ENCODE assay signal across 8 cellular contexts in genomic region chr11:8964324-8965320, GRCh38. TPM values are rescaled to one million over a fixed set of nuclear protein-coding genes. Genes with fewer than 3 reads are reported as not detected.
DNase-seq lines count a peak whose midpoint lies in the region; ATAC-seq and TF ChIP-seq lines count a peak whose summit lies in the region.

Gene TMEM9B, minus strand, starts transcription at chr11:8964442. Its CDS starts 129 bp downstream, at chr11:8964313.

- H4K20me1 ChIP-seq in H9 (ENCODE audit: control insufficient read depth, insufficient read depth, insufficient read length) = no peaks in the 10 kb centered on the region

- no CpG with 5 or more reads among the region's 67 CpGs for WGBS in H9 (ENCODE audit: extremely low coverage, insufficient read length, low lambda C conversion rate)

- H3K23me2 ChIP-seq in H9 (ENCODE audit: insufficient read length, low read depth, low read length, poor library complexity, severe bottlenecking) = peaks cover 7% of the 10 kb centered on the region

- H2BK15ac ChIP-seq in H9 (ENCODE audit: low read depth, low read length) = no peak within 1 kb of the TSS

- H2BK120ac ChIP-seq in H9 (ENCODE audit: low read depth, low read length, poor library complexity, severe bottlenecking) = no peak within 1 kb of the TSS

- no peaks in the 10 kb centered on the region for H3K9me3 ChIP-seq in H9 (ENCODE audit: control insufficient read depth, low read depth, low read length)

- H2BK5ac ChIP-seq in H9 (ENCODE audit: insufficient read length, low read length) = no peak within 1 kb of the TSS

- H3K9me3 Mint-ChIP-seq in H9 = peaks cover 0 to 2% of the 10 kb centered on the region in 2 experiments; a peak in 1 of 5 replicates
- no peaks in the 10 kb centered on the region for H3K9me3 Mint-ChIP-seq in activated naive CD4-positive, alpha-beta T cell treated with anti-CD3 and anti-CD28 coated beads, Interleukin-2, amount 50 U/mL, for 24 hours

- no peak for TF ChIP-seq CTCF in H9 (conservative IDR thresholded peaks at IDR 0.05)

- H3K4me3 Mint-ChIP-seq in H9 = peak within 1 kb of the TSS; percentile 92 to 96
- peak within 1 kb of the TSS; percentile 99 for H3K4me3 Mint-ChIP-seq in activated naive CD4-positive, alpha-beta T cell treated with anti-CD3 and anti-CD28 coated beads, Interleukin-2, amount 50 U/mL, for 24 hours

- no peak within 1 kb of the TSS for H3K27ac ChIP-seq in H9 (ENCODE audit: insufficient read length, low read depth, low read length)

- DNase-seq in GM03348 (ENCODE audit: low spot score) (peak; percentile 96), H9 (peak; percentile 91), M059J (ENCODE audit: low read depth) (peak; percentile 91), globus pallidus (ENCODE audit: low spot score) (peak; percentile 87), nucleus accumbens (lab: John Stamatoyannopoulos, UW) (peak; percentile 27 to 92 (median 84)), superior temporal gyrus (ENCODE audit: extremely low spot score) (peak; percentile 88)

- H3K14ac ChIP-seq in H9 (ENCODE audit: insufficient read depth, low read length) = peak within 1 kb of the TSS; percentile 18; the same call in 1 of the 2 replicates

- H3K4me1 Mint-ChIP-seq in H9 = peaks cover 10 to 16% of the 10 kb centered on the region in 2 experiments
- peaks cover 28% of the 10 kb centered on the region for H3K4me1 Mint-ChIP-seq in activated naive CD4-positive, alpha-beta T cell treated with anti-CD3 and anti-CD28 coated beads, Interleukin-2, amount 50 U/mL, for 24 hours

- 0 out of 2 replicates have a peak, but pooled peaks cover 1% of the 10 kb centered on the region for H3K79me2 ChIP-seq in H9 (ENCODE audit: insufficient read depth, low read length)

- no peak within 1 kb of the TSS for H2AK5ac ChIP-seq in H9 (ENCODE audit: insufficient read length, low read length)

- no peaks in the 10 kb centered on the region for H3K36me3 Mint-ChIP-seq in H9 (ENCODE audit: insufficient read depth in 1 of 3, low read depth in 3 of 3)
- peaks cover 2% of the 10 kb centered on the region for H3K36me3 Mint-ChIP-seq in activated naive CD4-positive, alpha-beta T cell treated with anti-CD3 and anti-CD28 coated beads, Interleukin-2, amount 50 U/mL, for 24 hours

- no peak within 1 kb of the TSS for H2BK20ac ChIP-seq in H9 (ENCODE audit: low read depth, low read length, poor library complexity, severe bottlenecking)

- H3K4me2 ChIP-seq in H9 (ENCODE audit: insufficient read depth, insufficient read length, low read length) = peak within 1 kb of the TSS; percentile 70

- no peak within 1 kb of the TSS for H2AFZ ChIP-seq in H9 (ENCODE audit: low read length)

- peak within 1 kb of the TSS; percentile 3 for H3K18ac ChIP-seq in H9 (ENCODE audit: insufficient read length, low read depth, low read length)

- H4K5ac ChIP-seq in H9 (ENCODE audit: insufficient read length, low read depth, low read length) = no peak within 1 kb of the TSS

- peak within 1 kb of the TSS; percentile 77 to 92 (median 79); a peak in 4 of 7 replicates for H3K27ac Mint-ChIP-seq in H9
- peak within 1 kb of the TSS; percentile 95 for H3K27ac Mint-ChIP-seq in activated naive CD4-positive, alpha-beta T cell treated with anti-CD3 and anti-CD28 coated beads, Interleukin-2, amount 50 U/mL, for 24 hours

- no peak within 1 kb of the TSS for H3T11ph ChIP-seq in H9 (ENCODE audit: low read length)

- no peak within 1 kb of the TSS for H3K23ac ChIP-seq in H9 (ENCODE audit: insufficient read length, low read depth, low read length)

- H3K56ac ChIP-seq in H9 (ENCODE audit: insufficient read length, low read depth, low read length) = no peak within 1 kb of the TSS

- H3K27me3 Mint-ChIP-seq in H9 (ENCODE audit: low read depth) = no peaks in the 10 kb centered on the region
- H3K27me3 Mint-ChIP-seq in activated naive CD4-positive, alpha-beta T cell treated with anti-CD3 and anti-CD28 coated beads, Interleukin-2, amount 50 U/mL, for 24 hours = no peaks in the 10 kb centered on the region

- H2BK12ac ChIP-seq in H9 (ENCODE audit: insufficient read length, low read depth, low read length) = no peak within 1 kb of the TSS

- H3K27me3 ChIP-seq in H9 (ENCODE audit: insufficient read depth, low read length) = no peaks in the 10 kb centered on the region

- no peaks in the 10 kb centered on the region for H3K4me1 ChIP-seq in H9 (ENCODE audit: insufficient read depth, low read length)

- peak; percentile 92 for ATAC-seq in SK-N-SH treated with all-trans-retinoic acid at 6 μM for 48 hours

- peak within 1 kb of the TSS; percentile 44 for H3K9ac ChIP-seq in H9 (ENCODE audit: extremely low read depth, insufficient read length, low read length)

- no peaks in the 10 kb centered on the region for H3K79me1 ChIP-seq in H9 (ENCODE audit: insufficient read depth, low read depth, low read length, poor library complexity, severe bottlenecking)

- no peak within 1 kb of the TSS for H3K4ac ChIP-seq in H9 (ENCODE audit: low read depth, low read length)

- H4K8ac ChIP-seq in H9 (replicated peaks; ENCODE audit: insufficient read length, low read depth, low read length) = no peak within 1 kb of the TSS

- no peak within 1 kb of the TSS for H4K91ac ChIP-seq in H9 (ENCODE audit: insufficient read length, low read depth, low read length)

TF ChIP-seq in SK-N-SH treated with all-trans-retinoic acid at 6 μM for 48 hours, 23 proteins besides CTCF, POLR2A, EP300 and RAD21:
- peak; percentile 7; the same call in 1 of the 2 replicates for TF ChIP-seq ZNF70 (CRISPR knock-in tag; IDR thresholded peaks at IDR 0.05)
- no peak for TF ChIP-seq GLIS3 (CRISPR knock-in tag; IDR thresholded peaks at IDR 0.05)

RNA-seq across cellular contexts. Expression of gene TMEM9B, which starts in this region (rescaled TPM):
- 12.6 and 13.6 TPM in 2 replicates for total RNA-seq in H9 (2021)
- 63.0 and 72.1 TPM in 2 replicates for total RNA-seq in M059J (2014; rRNA removed; shearing (Covaris generic))
